In genomic region chr2:30450025-30450424, GRCh38 we compare ENCODE assay signal across 13 cellular contexts.
"Had no signal": no experiment of that assay in that cellular context is flagged by ENCODE, and none has a peak within 500 bp of the region (broad histone marks: within the 10 kb centered on the region; RNA-seq: fewer than 3 reads in every experiment).

No MANE protein-coding gene starts in this region.

- H3K27ac ChIP-seq: ascending aorta, left lung, psoas muscle, sigmoid colon, stomach, thoracic aorta had no signal

- H3K36me3 ChIP-seq: ascending aorta, left lung, sigmoid colon, stomach, thoracic aorta had no signal

- H3K4me3 Mint-ChIP-seq: activated CD4-positive, alpha-beta T cell treated with anti-CD3 and anti-CD28 coated beads, Interleukin-2, amount 10 ng/mL, durations not matched to agents 24 days and 14 days; T-helper 1 cell treated with Interleukin-12 subunit alpha and Interleukin-12 subunit beta and Interleukin-4 antibody, amounts not matched to agents 30 μg/mL and 1 μg/mL, for 36 hours had no signal

- ATAC-seq: left lung, psoas muscle had no signal

- H3K27me3 Mint-ChIP-seq: activated CD4-positive, alpha-beta T cell treated with anti-CD3 and anti-CD28 coated beads, Interleukin-2, amount 10 ng/mL, durations not matched to agents 24 days and 14 days had no signal

- H3K9me3 ChIP-seq: ascending aorta, left lung, psoas muscle, sigmoid colon, stomach, thoracic aorta had no signal

- DNase-seq: activated CD4-positive, alpha-beta T cell treated with anti-CD3 and anti-CD28 coated beads, Interleukin-2, amount 10 ng/mL, durations not matched to agents 24 days and 14 days; activated CD8-positive, alpha-beta memory T cell treated with anti-CD3 and anti-CD28 coated beads for 24 hours; activated naive CD4-positive, alpha-beta T cell treated with Interleukin-2 at 50 U/mL for 16 hours; left lung; psoas muscle; sigmoid colon; stimulated activated CD4-positive, alpha-beta T cell treated with anti-CD3 and anti-CD28 coated beads, Interleukin-1b, Interleukin-23, amount 100 ng/mL, for 48 hours; stomach had no signal

- H3K27ac Mint-ChIP-seq: activated CD4-positive, alpha-beta T cell treated with anti-CD3 and anti-CD28 coated beads, Interleukin-2, amount 10 ng/mL, durations not matched to agents 24 days and 14 days; T-helper 1 cell treated with Interleukin-12 subunit alpha and Interleukin-12 subunit beta and Interleukin-4 antibody, amounts not matched to agents 30 μg/mL and 1 μg/mL, for 36 hours had no signal

- H3K27me3 ChIP-seq: ascending aorta, left lung, sigmoid colon, stomach had no signal

- H3K9me3 Mint-ChIP-seq: activated CD4-positive, alpha-beta T cell treated with anti-CD3 and anti-CD28 coated beads, Interleukin-2, amount 10 ng/mL, durations not matched to agents 24 days and 14 days; T-helper 1 cell treated with Interleukin-12 subunit alpha and Interleukin-12 subunit beta and Interleukin-4 antibody, amounts not matched to agents 30 μg/mL and 1 μg/mL, for 36 hours had no signal

- H3K4me3 ChIP-seq: ascending aorta, left lung, psoas muscle, sigmoid colon, stomach, thoracic aorta had no signal

- FAIRE-seq: bronchial epithelial cell, endometrium had no signal
